In the genomic region with DNA sequence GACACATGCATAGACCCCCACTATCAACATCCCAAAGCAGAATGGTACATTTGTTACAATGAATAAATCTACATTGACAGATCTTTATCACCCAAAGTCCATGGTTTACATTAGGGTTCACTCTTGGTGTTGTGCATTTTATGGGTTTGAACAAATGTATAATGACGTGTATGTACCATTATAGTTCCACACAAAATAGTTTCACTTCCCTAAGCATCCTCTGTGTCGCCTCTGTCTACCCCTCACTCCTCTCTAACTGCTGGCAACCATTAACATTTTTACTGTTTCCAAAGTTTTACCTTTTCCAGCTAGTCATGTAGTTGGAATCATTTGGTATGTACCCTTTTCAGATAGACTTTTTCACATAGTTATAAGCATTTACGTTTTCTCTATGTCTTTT, we compare ENCODE assay signal across 23 cellular contexts.
DNase-seq lines count a peak whose midpoint lies in the region; ATAC-seq and TF ChIP-seq lines count a peak whose summit lies in the region.
"Had no signal": no experiment of that assay in that cellular context is flagged by ENCODE, and none has a peak within 500 bp of the region (broad histone marks: within the 10 kb centered on the region; RNA-seq: fewer than 3 reads in every experiment).

No MANE protein-coding gene starts in this region.

- H3K27me3 Mint-ChIP-seq in activated CD4-positive, alpha-beta memory T cell treated with anti-CD3 and anti-CD28 coated beads for 36 hours = no peaks in the 10 kb centered on the region
- H3K27me3 Mint-ChIP-seq: CD4-positive, alpha-beta T cell had no signal

- no peaks in the 10 kb centered on the region for H3K4me1 Mint-ChIP-seq in activated CD4-positive, alpha-beta memory T cell treated with anti-CD3 and anti-CD28 coated beads for 36 hours (ENCODE audit: low read depth)

- peak overlapping the region; percentile 2; the same call in 1 of the 2 replicates for H2AFZ ChIP-seq in OCI-LY7 (ENCODE audit: low read length)

- H3K4me3 Mint-ChIP-seq in activated CD4-positive, alpha-beta memory T cell treated with anti-CD3 and anti-CD28 coated beads for 36 hours = no peak overlapping the region
- H3K4me3 Mint-ChIP-seq: CD4-positive, alpha-beta T cell; T-helper 2 cell treated with Interferon-gamma antibody and Interleukin-4, amounts not matched to agents 5 μg/mL and 100 μg/mL, for 36 hours had no signal

- TF ChIP-seq CTCF in OCI-LY7 (conservative IDR thresholded peaks at IDR 0.05; ENCODE audit: low read length) = no peak
- no peak for TF ChIP-seq CTCF in foreskin keratinocyte (conservative IDR thresholded peaks at IDR 0.05)
- no peak for TF ChIP-seq CTCF in gastrocnemius medialis (IDR thresholded peaks at IDR 0.05 in 4 of 5, conservative IDR thresholded peaks at IDR 0.05 in 1 of 5)
- no peak for TF ChIP-seq CTCF in BE2C (IDR thresholded peaks at IDR 0.05; ENCODE audit: low read depth, low read length)

- POLR2A ChIA-PET in OCI-LY7 (lab: Charles Lee) = no interaction called here
- POLR2A ChIA-PET in activated CD4-positive, alpha-beta memory T cell treated with anti-CD3 and anti-CD28 coated beads for 36 hours (lab: Charles Lee) = no interaction called here

- H3K27ac ChIP-seq in OCI-LY7 (ENCODE audit: low read depth, low read length, poor library complexity, severe bottlenecking) (no peak overlapping the region), foreskin keratinocyte (no peak overlapping the region), gastrocnemius medialis (no peak overlapping the region)
- H3K27ac ChIP-seq: BLaER1 treated with 17β-estradiol and CSF1 and Interleukin-3, amounts not matched to agents 10 nM and 100 nM; RWPE1 had no signal

- H3K9me3 Mint-ChIP-seq in activated CD4-positive, alpha-beta memory T cell treated with anti-CD3 and anti-CD28 coated beads for 36 hours = peaks cover 18% of the 10 kb centered on the region

- DNase-seq in OCI-LY7 (ENCODE audit: low spot score) = peak; percentile 16
- DNase-seq in foreskin keratinocyte = no peak
- no peak for DNase-seq in gastrocnemius medialis
- no peak for DNase-seq in activated CD4-positive, alpha-beta memory T cell treated with anti-CD3 and anti-CD28 coated beads for 36 hours
- DNase-seq in BE2C = no peak
- DNase-seq: CD4-positive, alpha-beta T cell; KBM-7; MG63; NCI-H1092 treated with DMSO at 0.1 percent for 48 hours; NCI-H1436; NCI-H187; NCI-H2081 treated with DMSO at 0.1 percent for 48 hours; NCI-H2171 treated with DMSO at 0.1 percent for 48 hours; NCI-H345; NCI-H510A treated with DMSO at 0.1 percent for 48 hours; SHP77; T-helper 1 cell had no signal

- H4K20me1 ChIP-seq in OCI-LY7 (ENCODE audit: insufficient read depth, low read length) = no peaks in the 10 kb centered on the region
- H4K20me1 ChIP-seq: BLaER1 treated with 17β-estradiol and CSF1 and Interleukin-3, amounts not matched to agents 10 nM and 100 nM had no signal

- H3K9me2 ChIP-seq in OCI-LY7 (ENCODE audit: insufficient read depth, low read length) = no peaks in the 10 kb centered on the region

- H3K4me3 ChIP-seq in OCI-LY7 (ENCODE audit: low read depth, low read length, poor library complexity, severe bottlenecking) = no peak overlapping the region
- H3K4me3 ChIP-seq in gastrocnemius medialis = no peak overlapping the region
- no peak overlapping the region for H3K4me3 ChIP-seq in BE2C (ENCODE audit: low read depth, low read length)
- H3K4me3 ChIP-seq: BLaER1 treated with 17β-estradiol and CSF1 and Interleukin-3, amounts not matched to agents 10 nM and 100 nM; MG63 had no signal

- BruUV-seq in OCI-LY7 (replicated peaks; lab: Mats Ljungman, UMichigan) = no TSS peak

- TF ChIP-seq POLR2A in GM18505 (IDR thresholded peaks at IDR 0.05; ENCODE audit: borderline replicate concordance, extremely low read depth, insufficient read depth, insufficient read length) = no peak
- no peak for TF ChIP-seq POLR2A in gastrocnemius medialis (IDR thresholded peaks at IDR 0.05)

- H3K27me3 ChIP-seq in foreskin keratinocyte (no peaks in the 10 kb centered on the region), gastrocnemius medialis (no peaks in the 10 kb centered on the region), BE2C (no peaks in the 10 kb centered on the region)
- H3K27me3 ChIP-seq: BLaER1 treated with 17β-estradiol and CSF1 and Interleukin-3, amounts not matched to agents 10 nM and 100 nM; MG63 had no signal

- H3K4me1 ChIP-seq in OCI-LY7 (ENCODE audit: insufficient read depth, low read length, poor library complexity, severe bottlenecking) (peaks cover 8% of the 10 kb centered on the region), foreskin keratinocyte (no peaks in the 10 kb centered on the region), gastrocnemius medialis (no peaks in the 10 kb centered on the region), BE2C (no peaks in the 10 kb centered on the region)
- H3K4me1 ChIP-seq: BLaER1 treated with 17β-estradiol and CSF1 and Interleukin-3, amounts not matched to agents 10 nM and 100 nM had no signal

- CTCF ChIA-PET in OCI-LY7 (lab: Charles Lee; ENCODE audit: unreplicated experiment) = no interaction called here
- CTCF ChIA-PET in activated CD4-positive, alpha-beta memory T cell treated with anti-CD3 and anti-CD28 coated beads for 36 hours (lab: Charles Lee) = no interaction called here

- H3K36me3 ChIP-seq in OCI-LY7 (ENCODE audit: insufficient read depth, low read length) (no peaks in the 10 kb centered on the region), gastrocnemius medialis (no peaks in the 10 kb centered on the region), BE2C (no peaks in the 10 kb centered on the region)
- H3K36me3 ChIP-seq: BLaER1 treated with 17β-estradiol and CSF1 and Interleukin-3, amounts not matched to agents 10 nM and 100 nM; MG63 had no signal

- H3K36me3 Mint-ChIP-seq in activated CD4-positive, alpha-beta memory T cell treated with anti-CD3 and anti-CD28 coated beads for 36 hours = no peaks in the 10 kb centered on the region

- no peak overlapping the region for H3K27ac Mint-ChIP-seq in activated CD4-positive, alpha-beta memory T cell treated with anti-CD3 and anti-CD28 coated beads for 36 hours
- H3K27ac Mint-ChIP-seq: CD4-positive, alpha-beta T cell; T-helper 2 cell treated with Interferon-gamma antibody and Interleukin-4, amounts not matched to agents 5 μg/mL and 100 μg/mL, for 36 hours had no signal

- peak; percentile 72 for ATAC-seq in GM18505 (IDR thresholded peaks at IDR 0.05; ENCODE audit: unreplicated experiment)
- peak; percentile 92 for ATAC-seq in GM18868 (IDR thresholded peaks at IDR 0.05; ENCODE audit: unreplicated experiment)
- ATAC-seq in HG02798 (IDR thresholded peaks at IDR 0.05; ENCODE audit: poor library complexity, unreplicated experiment) = peak; percentile 48
- ATAC-seq in foreskin keratinocyte = no peak
- ATAC-seq in gastrocnemius medialis = no peak

- intact Hi-C loops in OCI-LY7 (cut with micrococcal nuclease; ENCODE audit: unreplicated experiment) = no loop called here
- intact Hi-C loops in gastrocnemius medialis (cut with DNase I; ENCODE audit: low total_unique reads) = no loop called here
- intact Hi-C loops in activated CD4-positive, alpha-beta memory T cell treated with anti-CD3 and anti-CD28 coated beads for 36 hours (cut with micrococcal nuclease) = no loop called here

- H3K4me2 ChIP-seq in OCI-LY7 (ENCODE audit: low read length) = no peak overlapping the region
- H3K4me2 ChIP-seq: BLaER1 treated with 17β-estradiol and CSF1 and Interleukin-3, amounts not matched to agents 10 nM and 100 nM had no signal

- in situ Hi-C loops in gastrocnemius medialis (cut with MboI; ENCODE audit: low sequenced_read_pairs in 4 of 4) = no loop called here

- H3K9me3 ChIP-seq in OCI-LY7 (ENCODE audit: low read length) (no peaks in the 10 kb centered on the region), gastrocnemius medialis (no peaks in the 10 kb centered on the region), BE2C (no peaks in the 10 kb centered on the region)
- H3K9me3 ChIP-seq: BLaER1 treated with 17β-estradiol and CSF1 and Interleukin-3, amounts not matched to agents 10 nM and 100 nM; MG63 had no signal

- H3K79me2 ChIP-seq in OCI-LY7 (ENCODE audit: insufficient read depth, low read depth, low read length) = no peaks in the 10 kb centered on the region

Comparison
In these comparisons a context has a peak if more than half of its experiments do, and no peak if none do; other contexts are left out.
1. ATAC-seq: peak in GM18505 (single experiment), GM18868 (single experiment) and HG02798 (single experiment); none in foreskin keratinocyte (single experiment) and gastrocnemius medialis (0 of 2).